31 cellular contexts compared by ENCODE assay signal in genomic region chr10:15526754-15527153, GRCh38.
"Had no signal": no experiment of that assay in that cellular context is flagged by ENCODE, and none has a peak within 500 bp of the region (broad histone marks: within the 10 kb centered on the region; RNA-seq: fewer than 3 reads in every experiment).

No MANE protein-coding gene starts in this region.

- H3K4me1 ChIP-seq: breast epithelium, colonic mucosa, esophagus squamous epithelium, heart left ventricle had no signal

- FAIRE-seq: endometrium, endothelial cell of umbilical vein had no signal

- DNase-seq: activated B cell treated with CpG ODN at 0.5 μM for 24 hours; activated CD4-positive, alpha-beta memory T cell treated with anti-CD3 and anti-CD28 coated beads for 36 hours; activated CD4-positive, alpha-beta T cell treated with anti-CD3 and anti-CD28 coated beads for 48 hours; activated CD8-positive, alpha-beta memory T cell treated with anti-CD3 and anti-CD28 coated beads, Interleukin-2, amount 10 ng/mL, durations not matched to agents 7 days and 5 days; activated CD8-positive, alpha-beta memory T cell treated with anti-CD3 and anti-CD28 coated beads, Interleukin-2, amount 50 U/mL, for 4 hours; activated CD8-positive, alpha-beta T cell treated with anti-CD3 and anti-CD28 coated beads, Interleukin-2, amount 10 ng/mL, durations not matched to agents 7 days and 5 days; activated effector memory CD4-positive, alpha-beta T cell treated with anti-CD3 and anti-CD28 coated beads, Interleukin-2, amount 50 U/mL, for 16 hours; activated naive CD4-positive, alpha-beta T cell treated with anti-CD3 and anti-CD28 coated beads for 36 hours; activated naive CD8-positive, alpha-beta T cell treated with anti-CD3 and anti-CD28 coated beads for 36 hours; activated naive CD8-positive, alpha-beta T cell treated with anti-CD3 and anti-CD28 coated beads, Interleukin-2, amount 50 U/mL, for 24 hours; activated T-cell treated with anti-CD3 and anti-CD28 coated beads, Interleukin-2, amount 50 U/mL, for 1 hour; activated T-cell treated with anti-CD3 and anti-CD28 coated beads, Interleukin-2, amount 50 U/mL, for 48 hours; central memory CD4-positive, alpha-beta T cell; cerebellar nuclear complex; colonic mucosa; effector CD8-positive, alpha-beta T cell; esophagus squamous epithelium; foreskin melanocyte; glutamatergic neuron; heart left ventricle; T-helper 1 cell; T-helper 17 cell; T1000; WERI-Rb-1 had no signal

- H3K9me3 ChIP-seq: ascending aorta, breast epithelium, colonic mucosa, esophagus squamous epithelium, heart left ventricle had no signal

- H3K27ac ChIP-seq: breast epithelium, cardiac muscle cell, colonic mucosa, epithelial cell of prostate, esophagus squamous epithelium, heart left ventricle, WERI-Rb-1 had no signal

- H3K36me3 ChIP-seq: breast epithelium, cardiac muscle cell, colonic mucosa, esophagus squamous epithelium, heart left ventricle, WERI-Rb-1 had no signal

- H3K4me3 ChIP-seq: ascending aorta, breast epithelium, cardiac muscle cell, colonic mucosa, esophagus squamous epithelium, heart left ventricle had no signal

- ATAC-seq: activated CD4-positive, CD25-positive, alpha-beta regulatory T cell treated with anti-CD3 and anti-CD28 coated beads, Interleukin-2, amount 50 U/mL, for 24 hours; activated CD8-positive, alpha-beta memory T cell treated with anti-CD3 and anti-CD28 coated beads, Interleukin-2, amount 10 ng/mL, durations not matched to agents 7 days and 5 days; activated CD8-positive, alpha-beta T cell treated with anti-CD3 and anti-CD28 coated beads, Interleukin-2, amount 10 ng/mL, durations not matched to agents 7 days and 5 days; activated naive CD8-positive, alpha-beta T cell treated with anti-CD3 and anti-CD28 coated beads, Interleukin-2, amount 50 U/mL, for 24 hours; heart left ventricle; T-helper 17 cell had no signal

- H3K27me3 ChIP-seq: ascending aorta, breast epithelium, cardiac muscle cell, colonic mucosa, esophagus squamous epithelium, heart left ventricle had no signal
